ENCODE assay signal across 8 cellular contexts in the genomic region with DNA sequence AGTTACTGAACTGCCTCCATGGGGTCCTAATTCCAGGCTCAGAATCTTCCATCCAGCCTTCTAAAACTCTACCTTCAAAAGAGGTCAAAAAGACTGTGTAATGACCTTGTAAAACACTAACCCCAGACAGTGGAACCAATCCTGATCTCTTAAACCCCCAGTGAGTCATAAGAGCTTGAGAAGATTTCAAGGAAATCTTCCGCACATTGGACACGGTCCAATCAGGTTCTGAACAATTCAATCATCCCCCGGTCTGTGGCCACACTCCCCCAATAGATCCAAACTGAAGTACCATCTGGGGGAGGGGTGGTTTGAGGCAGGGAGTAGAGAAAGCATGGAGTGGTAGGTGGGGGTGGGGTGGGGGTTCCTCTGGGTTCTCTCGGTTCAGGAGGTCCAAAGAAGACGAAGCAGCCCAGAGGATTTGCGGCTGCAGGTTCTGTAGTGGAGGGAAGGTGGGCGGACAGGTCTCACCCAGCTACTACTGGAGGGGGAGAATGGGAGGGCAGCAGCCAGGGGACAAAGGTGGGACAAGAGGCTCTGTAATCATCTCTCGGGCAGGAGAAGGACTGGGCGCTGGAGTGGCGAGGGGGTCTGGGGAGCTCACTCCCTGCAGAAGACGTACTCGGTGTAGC. TPM values are rescaled to one million over a fixed set of nuclear protein-coding genes. Genes with fewer than 3 reads are reported as not detected.
DNase-seq lines count a peak whose midpoint lies in the region; ATAC-seq and TF ChIP-seq lines count a peak whose summit lies in the region.

No MANE protein-coding gene starts in this region.

- peak overlapping the region; percentile 96 for H3K4me2 ChIP-seq in mesenchymal stem cell (ENCODE audit: low read length, poor library complexity, severe bottlenecking)

- H3K4me3 ChIP-seq in brain microvascular endothelial cell (ENCODE audit: low read depth, low read length) (peak overlapping the region; percentile 70), mesenchymal stem cell (ENCODE audit: insufficient read depth in 1 of 2, low read depth in 1 of 2, low read length in 2 of 2) (peak overlapping the region; percentile 88 to 95), vagina (peak overlapping the region; percentile 72 to 92)

- peak overlapping the region in 1 of 2 experiments; percentile 63 for H3K4ac ChIP-seq in mesenchymal stem cell (ENCODE audit: low read depth in 1 of 2, low read length in 2 of 2)

- in situ Hi-C loops in brain microvascular endothelial cell (cut with HindIII; ENCODE audit: low pct_ligation_motif_present, low sequenced_read_pairs), result no loop called here

- H4K8ac ChIP-seq in mesenchymal stem cell (ENCODE audit: low read length), result peak overlapping the region; percentile 55

- ATAC-seq in HG03097 (IDR thresholded peaks at IDR 0.05; ENCODE audit: low FRiP score, unreplicated experiment), result no peak
- no peak for ATAC-seq in GM18867 (IDR thresholded peaks at IDR 0.05; ENCODE audit: unreplicated experiment)
- ATAC-seq in GM19463 (IDR thresholded peaks at IDR 0.05; ENCODE audit: unreplicated experiment), result no peak

- no peak overlapping the region for H4K91ac ChIP-seq in mesenchymal stem cell (ENCODE audit: low read length)

- 17% methylated on average over 9 of the region's 12 CpGs for WGBS in mesenchymal stem cell

- H3K27me3 ChIP-seq in brain microvascular endothelial cell (replicated peaks), result no peaks in the 10 kb centered on the region
- H3K27me3 ChIP-seq in mesenchymal stem cell (ENCODE audit: control insufficient read depth in 1 of 2, insufficient read depth in 1 of 2, low read length in 2 of 2), result peaks cover 0 to 4% of the 10 kb centered on the region in 2 experiments
- no peaks in the 10 kb centered on the region for H3K27me3 ChIP-seq in vagina

- peak overlapping the region in 1 of 2 experiments; percentile 98 for H3K18ac ChIP-seq in mesenchymal stem cell (ENCODE audit: low read depth in 1 of 2, low read length in 2 of 2)

- H3K9ac ChIP-seq in mesenchymal stem cell (ENCODE audit: low read length), result peak overlapping the region; percentile 91

- peak overlapping the region in 1 of 2 experiments; percentile 94 for H3K14ac ChIP-seq in mesenchymal stem cell (ENCODE audit: low read length in 2 of 2)

- no peak overlapping the region for H2AFZ ChIP-seq in mesenchymal stem cell (ENCODE audit: low read depth, low read length)

- intact Hi-C loops in vagina (cut with DNase I), result no loop called here

- TF ChIP-seq CTCF in brain microvascular endothelial cell (IDR thresholded peaks at IDR 0.05; ENCODE audit: low read depth, low read length, missing control alignments) (no peak), vagina (IDR thresholded peaks at IDR 0.05) (no peak)

- peak overlapping the region; percentile 45 for H2BK120ac ChIP-seq in mesenchymal stem cell (ENCODE audit: low read depth, low read length)

- peak overlapping the region in 1 of 2 experiments; percentile 77 for H3K23ac ChIP-seq in mesenchymal stem cell (ENCODE audit: low read length in 2 of 2)

- H3K4me1 ChIP-seq in mesenchymal stem cell (ENCODE audit: control insufficient read depth, insufficient read depth, low read depth, low read length) (peaks cover 12% of the 10 kb centered on the region), vagina (peaks cover 9% of the 10 kb centered on the region)

- no peaks in the 10 kb centered on the region for H3K9me3 ChIP-seq in mesenchymal stem cell (ENCODE audit: control insufficient read depth, low read length)
- H3K9me3 ChIP-seq in vagina, result no peaks in the 10 kb centered on the region

- peak overlapping the region; percentile 34 for H3K27ac ChIP-seq in brain microvascular endothelial cell
- H3K27ac ChIP-seq in mesenchymal stem cell (ENCODE audit: low read length, poor library complexity, severe bottlenecking), result no peak overlapping the region
- H3K27ac ChIP-seq in vagina, result peak overlapping the region; percentile 90

- H3K79me1 ChIP-seq in mesenchymal stem cell (replicated peaks; ENCODE audit: low read length, poor library complexity, severe bottlenecking), result peaks cover 4% of the 10 kb centered on the region

- H2BK5ac ChIP-seq in mesenchymal stem cell (ENCODE audit: low read depth, low read length, poor library complexity, severe bottlenecking), result no peak overlapping the region

- H2BK15ac ChIP-seq in mesenchymal stem cell (ENCODE audit: low read depth, poor library complexity, severe bottlenecking), result peak overlapping the region; percentile 30

- peak overlapping the region in 1 of 2 experiments; percentile 61 for H2BK12ac ChIP-seq in mesenchymal stem cell (ENCODE audit: low read length in 2 of 2)

- H2AK5ac ChIP-seq in mesenchymal stem cell (ENCODE audit: low read length, severe bottlenecking), result no peak overlapping the region

- no peak for TF ChIP-seq POLR2A in vagina (IDR thresholded peaks at IDR 0.05)

- H3K36me3 ChIP-seq in brain microvascular endothelial cell (replicated peaks) (no peaks in the 10 kb centered on the region), mesenchymal stem cell (ENCODE audit: control insufficient read depth in 1 of 2, insufficient read depth in 2 of 2, low read depth in 1 of 2, low read length in 2 of 2) (peaks cover 0 to 21% of the 10 kb centered on the region in 2 experiments), vagina (no peaks in the 10 kb centered on the region)

- DNase-seq in stimulated activated CD4-positive, alpha-beta T cell treated with anti-CD3 and anti-CD28 coated beads, Interleukin-12 subunit alpha, Interleukin-12 subunit beta, amount 100 ng/mL, for 4 hours, result peak; percentile 0
- DNase-seq in stimulated activated CD4-positive, alpha-beta T cell treated with anti-CD3 and anti-CD28 coated beads, Interleukin-4, amount 100 ng/mL, for 24 hours, result no peak
- DNase-seq in brain microvascular endothelial cell (no peak), mesenchymal stem cell (peak; percentile 59), vagina (ENCODE audit: extremely low spot score in 2 of 2) (no peak)

RNA-seq across cellular contexts. Expression of gene KCTD12, which starts 1.5 kb away (rescaled TPM):
- polyA plus RNA-seq in mesenchymal stem cell (2013, experiment 1 of 2), result 51.9 TPM
- 53.8 TPM for polyA plus RNA-seq in mesenchymal stem cell (2013, experiment 2 of 2)
- total RNA-seq in vagina, result 57.2 TPM

Comparison
In these comparisons a context has a peak if more than half of its experiments do, and no peak if none do; other contexts are left out.
1. DNase-seq: peak in stimulated activated CD4-positive, alpha-beta T cell treated with anti-CD3 and anti-CD28 coated beads, Interleukin-12 subunit alpha, Interleukin-12 subunit beta, amount 100 ng/mL, for 4 hours (single experiment) and mesenchymal stem cell (single experiment); none in stimulated activated CD4-positive, alpha-beta T cell treated with anti-CD3 and anti-CD28 coated beads, Interleukin-4, amount 100 ng/mL, for 24 hours (single experiment), brain microvascular endothelial cell (single experiment) and vagina (0 of 2).
2. Peak in every context shown above with its lines, with median percentiles within 50 percentile points of each other: H3K4me3 ChIP-seq.